In the genomic region with DNA sequence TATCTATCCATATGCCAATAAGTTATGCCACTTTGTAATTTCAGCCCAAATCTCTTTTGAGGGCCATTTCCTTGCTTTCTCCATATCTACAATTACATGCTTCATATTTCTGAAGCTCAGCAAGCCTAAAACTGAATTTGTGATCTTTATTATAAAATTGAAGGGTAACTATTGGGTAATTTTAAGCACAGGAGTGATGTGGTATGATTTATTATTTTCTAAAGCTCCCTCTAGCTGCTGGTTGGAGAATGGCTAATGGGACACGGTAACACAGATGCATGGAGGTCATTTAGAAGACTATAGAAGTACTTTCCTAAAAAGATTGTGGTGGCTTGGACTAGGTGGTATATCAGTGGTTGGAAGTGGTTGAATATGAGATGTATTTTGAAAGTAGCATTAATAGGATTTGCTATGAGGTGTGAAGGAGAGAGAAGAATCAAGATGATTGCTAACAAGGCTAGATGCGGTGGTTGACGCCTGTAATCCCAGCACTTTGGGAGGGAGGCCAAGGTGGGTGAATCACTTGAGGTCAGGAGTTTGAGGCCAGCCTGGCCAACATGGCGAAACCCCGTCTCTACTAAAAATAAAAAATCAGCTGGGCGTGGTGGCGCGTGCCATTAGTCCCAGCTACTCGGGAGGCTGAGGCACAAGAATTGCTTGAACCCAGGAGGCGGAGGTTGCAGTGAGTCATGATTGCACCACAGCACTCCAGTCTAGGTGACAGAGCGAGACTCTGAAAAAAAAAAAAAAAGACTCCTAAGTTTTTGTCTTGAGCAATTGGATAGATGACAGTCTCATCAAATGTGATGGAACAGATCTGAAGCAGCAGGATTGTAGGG, we compare ENCODE assay signal across 9 cellular contexts. TPM values are rescaled to one million over a fixed set of nuclear protein-coding genes. Genes with fewer than 3 reads are reported as not detected.
A peak's percentile ranks its signal among the peaks of the same experiment; 100 is the strongest.
DNase-seq lines count a peak whose midpoint lies in the region; ATAC-seq, FAIRE-seq and TF ChIP-seq lines count a peak whose summit lies in the region.
"Had no signal": no experiment of that assay in that cellular context is flagged by ENCODE, and none has a peak within 500 bp of the region (broad histone marks: within the 10 kb centered on the region; RNA-seq: fewer than 3 reads in every experiment).

No MANE protein-coding gene starts in this region.

- TF ChIP-seq CTCF in bronchial epithelial cell (IDR thresholded peaks at IDR 0.05; ENCODE audit: insufficient read depth, low read length, severe bottlenecking), result peak; percentile 25
- TF ChIP-seq CTCF in nephron (IDR thresholded peaks at IDR 0.05; ENCODE audit: unreplicated experiment in 3 of 3), result peak; percentile 21 to 33 (median 28)

- H3K4me3 ChIP-seq in bronchial epithelial cell (ENCODE audit: low read depth, low read length), result no peak overlapping the region
- H3K4me3 ChIP-seq: skin epidermis had no signal

- no peaks in the 10 kb centered on the region for H3K4me1 Mint-ChIP-seq in nephron

- ATAC-seq in HG02981 (IDR thresholded peaks at IDR 0.05; ENCODE audit: unreplicated experiment), result no peak
- ATAC-seq in HG03571 (IDR thresholded peaks at IDR 0.05; ENCODE audit: unreplicated experiment), result no peak

- DNase-seq in ELR (ENCODE audit: low read depth) (peak; percentile 40), MV-4-11 (lab: John Stamatoyannopoulos, UW) (peak; percentile 66), bronchial epithelial cell (ENCODE audit: low read depth) (peak; percentile 31), T1000 (lab: John Stamatoyannopoulos, UW) (no peak)
- DNase-seq in stimulated activated naive CD4-positive, alpha-beta T cell (lab: John Stamatoyannopoulos, UW), result no peak

- H3K27me3 ChIP-seq in bronchial epithelial cell (ENCODE audit: control insufficient read depth, insufficient read depth, low read length), result no peaks in the 10 kb centered on the region

- peaks cover 27% of the 10 kb centered on the region for H3K36me3 Mint-ChIP-seq in nephron (ENCODE audit: low read depth)

- no peak for FAIRE-seq in bronchial epithelial cell (lab: Jason Lieb, UNC)

- no peaks in the 10 kb centered on the region for H3K36me3 ChIP-seq in bronchial epithelial cell (ENCODE audit: control insufficient read depth, insufficient read depth, low read length)

- no peaks in the 10 kb centered on the region for H3K9me3 Mint-ChIP-seq in nephron

- H3K4me3 Mint-ChIP-seq in nephron, result no peak overlapping the region

- H3K27ac Mint-ChIP-seq in nephron, result no peak overlapping the region

- H3K27me3 Mint-ChIP-seq in nephron (ENCODE audit: low read depth), result no peaks in the 10 kb centered on the region

RNA-seq across cellular contexts. Expression of gene KLHDC10, which starts 13.9 kb away (rescaled TPM):
- 21.3 and 28.9 TPM in 2 replicates for total RNA-seq in bronchial epithelial cell

RNA-seq across cellular contexts. Expression of gene ZC3HC1, which starts 33.1 kb away (rescaled TPM):
- 7.1 and 8.2 TPM in 2 replicates for total RNA-seq in bronchial epithelial cell

Comparison
In these comparisons a context has a peak if more than half of its experiments do, and no peak if none do; other contexts are left out.
1. DNase-seq: peak in ELR (single experiment), MV-4-11 (single experiment) and bronchial epithelial cell (single experiment); none in stimulated activated naive CD4-positive, alpha-beta T cell (0 of 6) and T1000 (single experiment).